29 cellular contexts compared by ENCODE assay signal in genomic region chr9:89648247-89649000, GRCh38. TPM values are rescaled to one million over a fixed set of nuclear protein-coding genes. Genes with fewer than 3 reads are reported as not detected.
A peak's percentile ranks its signal among the peaks of the same experiment; 100 is the strongest.
DNase-seq lines count a peak whose midpoint lies in the region; ATAC-seq and TF ChIP-seq lines count a peak whose summit lies in the region.
"Had no signal": no experiment of that assay in that cellular context is flagged by ENCODE, and none has a peak within 500 bp of the region (broad histone marks: within the 10 kb centered on the region; RNA-seq: fewer than 3 reads in every experiment).

No MANE protein-coding gene starts in this region.

- H3K27ac ChIP-seq in body of pancreas, result no peak overlapping the region
- peak overlapping the region; percentile 50 for H3K27ac ChIP-seq in vagina
- H3K27ac ChIP-seq: gastroesophageal sphincter, neural progenitor cell, PC-9, tibial artery had no signal

- no peak for TF ChIP-seq CTCF in body of pancreas (IDR thresholded peaks at IDR 0.05)
- TF ChIP-seq CTCF in mucosa of descending colon (IDR thresholded peaks at IDR 0.05), result no peak
- no peak for TF ChIP-seq CTCF in vagina (IDR thresholded peaks at IDR 0.05)

- no peaks in the 10 kb centered on the region for H3K27me3 ChIP-seq in body of pancreas
- no peaks in the 10 kb centered on the region for H3K27me3 ChIP-seq in vagina
- H3K27me3 ChIP-seq: gastroesophageal sphincter, neural progenitor cell, tibial artery had no signal

- peaks cover 6% of the 10 kb centered on the region for H3K27me3 Mint-ChIP-seq in activated naive CD8-positive, alpha-beta T cell treated with anti-CD3 and anti-CD28 coated beads, Interleukin-2, amount 50 U/mL, for 24 hours
- H3K27me3 Mint-ChIP-seq in activated naive CD8-positive, alpha-beta T cell treated with anti-CD3 and anti-CD28 coated beads for 36 hours, result no peaks in the 10 kb centered on the region
- H3K27me3 Mint-ChIP-seq: CD4-positive, alpha-beta T cell had no signal

- peaks cover 11% of the 10 kb centered on the region for H3K4me1 Mint-ChIP-seq in activated naive CD8-positive, alpha-beta T cell treated with anti-CD3 and anti-CD28 coated beads, Interleukin-2, amount 50 U/mL, for 24 hours
- peaks cover 2% of the 10 kb centered on the region for H3K4me1 Mint-ChIP-seq in activated naive CD8-positive, alpha-beta T cell treated with anti-CD3 and anti-CD28 coated beads for 36 hours
- H3K4me1 Mint-ChIP-seq: activated naive CD4-positive, alpha-beta T cell treated with anti-CD3 and anti-CD28 coated beads, Interleukin-2, amount 10 ng/mL, durations not matched to agents 7 days and 5 days had no signal

- 56 to 62% methylated on average over 10 to 11 of the region's 11 CpGs for WGBS in body of pancreas, 2 donors

- no peak overlapping the region for H3K27ac Mint-ChIP-seq in activated naive CD8-positive, alpha-beta T cell treated with anti-CD3 and anti-CD28 coated beads, Interleukin-2, amount 50 U/mL, for 24 hours
- no peak overlapping the region for H3K27ac Mint-ChIP-seq in activated naive CD8-positive, alpha-beta T cell treated with anti-CD3 and anti-CD28 coated beads for 36 hours
- H3K27ac Mint-ChIP-seq: activated CD4-positive, alpha-beta memory T cell treated with anti-CD3 and anti-CD28 coated beads, Interleukin-2, amount 10 ng/mL, durations not matched to agents 7 days and 5 days; activated naive CD4-positive, alpha-beta T cell treated with anti-CD3 and anti-CD28 coated beads, Interleukin-2, amount 10 ng/mL, durations not matched to agents 7 days and 5 days; activated T-helper 1 cell treated with anti-CD3 and anti-CD28 coated beads, Interleukin-12 subunit alpha, Interleukin-12 subunit beta, Interleukin-2, Interleukin-4 antibody, amounts not matched to agents 30 ng/mL and 10 ng/mL and 1 ng/mL, durations not matched to agents 14 hours and 24 hours and 36 hours; CD4-positive, alpha-beta T cell; neural progenitor cell; T-helper 1 cell treated with Interleukin-12 subunit alpha and Interleukin-12 subunit beta and Interleukin-4 antibody, amounts not matched to agents 30 μg/mL and 1 μg/mL, for 36 hours had no signal

- ATAC-seq in activated naive CD8-positive, alpha-beta T cell treated with anti-CD3 and anti-CD28 coated beads, Interleukin-2, amount 50 U/mL, for 24 hours, result peak; percentile 53
- ATAC-seq in body of pancreas (peak; percentile 40), mucosa of descending colon (peak; percentile 10)
- ATAC-seq: activated CD4-positive, CD25-positive, alpha-beta regulatory T cell treated with anti-CD3 and anti-CD28 coated beads, Interleukin-2, amount 50 U/mL, for 24 hours; gastroesophageal sphincter; left cardiac atrium; SK-N-SH treated with all-trans-retinoic acid at 6 μM for 48 hours had no signal

- H3K4me3 Mint-ChIP-seq in activated naive CD8-positive, alpha-beta T cell treated with anti-CD3 and anti-CD28 coated beads, Interleukin-2, amount 50 U/mL, for 24 hours, result no peak overlapping the region
- no peak overlapping the region for H3K4me3 Mint-ChIP-seq in activated naive CD8-positive, alpha-beta T cell treated with anti-CD3 and anti-CD28 coated beads for 36 hours
- H3K4me3 Mint-ChIP-seq: activated CD4-positive, alpha-beta memory T cell treated with anti-CD3 and anti-CD28 coated beads, Interleukin-2, amount 10 ng/mL, durations not matched to agents 7 days and 5 days; activated naive CD4-positive, alpha-beta T cell treated with anti-CD3 and anti-CD28 coated beads, Interleukin-2, amount 10 ng/mL, durations not matched to agents 7 days and 5 days; activated T-helper 1 cell treated with anti-CD3 and anti-CD28 coated beads, Interleukin-12 subunit alpha, Interleukin-12 subunit beta, Interleukin-2, Interleukin-4 antibody, amounts not matched to agents 30 ng/mL and 10 ng/mL and 1 ng/mL, durations not matched to agents 14 hours and 24 hours and 36 hours; CD4-positive, alpha-beta T cell; neural progenitor cell; T-helper 1 cell treated with Interleukin-12 subunit alpha and Interleukin-12 subunit beta and Interleukin-4 antibody, amounts not matched to agents 30 μg/mL and 1 μg/mL, for 36 hours had no signal

- no peak overlapping the region for H3K4me3 ChIP-seq in body of pancreas
- H3K4me3 ChIP-seq in mucosa of descending colon, result no peak overlapping the region
- H3K4me3 ChIP-seq in vagina, result no peak overlapping the region
- H3K4me3 ChIP-seq: gastroesophageal sphincter, neural progenitor cell, PC-9, tibial artery had no signal

- H3K9me3 ChIP-seq in body of pancreas (no peaks in the 10 kb centered on the region), mucosa of descending colon (no peaks in the 10 kb centered on the region), vagina (no peaks in the 10 kb centered on the region)
- H3K9me3 ChIP-seq: gastroesophageal sphincter, tibial artery had no signal

- TF ChIP-seq POLR2A in body of pancreas (IDR thresholded peaks at IDR 0.05) (no peak), vagina (IDR thresholded peaks at IDR 0.05) (no peak)

- H3K36me3 Mint-ChIP-seq in activated naive CD8-positive, alpha-beta T cell treated with anti-CD3 and anti-CD28 coated beads, Interleukin-2, amount 50 U/mL, for 24 hours (ENCODE audit: low read depth), result no peaks in the 10 kb centered on the region
- no peaks in the 10 kb centered on the region for H3K36me3 Mint-ChIP-seq in activated naive CD8-positive, alpha-beta T cell treated with anti-CD3 and anti-CD28 coated beads for 36 hours
- H3K36me3 Mint-ChIP-seq: activated naive CD4-positive, alpha-beta T cell treated with anti-CD3 and anti-CD28 coated beads, Interleukin-2, amount 10 ng/mL, durations not matched to agents 7 days and 5 days; neural progenitor cell had no signal

- H3K9me3 Mint-ChIP-seq in activated naive CD8-positive, alpha-beta T cell treated with anti-CD3 and anti-CD28 coated beads, Interleukin-2, amount 50 U/mL, for 24 hours, result no peaks in the 10 kb centered on the region
- peaks cover 3% of the 10 kb centered on the region for H3K9me3 Mint-ChIP-seq in activated naive CD8-positive, alpha-beta T cell treated with anti-CD3 and anti-CD28 coated beads for 36 hours
- H3K9me3 Mint-ChIP-seq: activated CD4-positive, alpha-beta memory T cell treated with anti-CD3 and anti-CD28 coated beads, Interleukin-2, amount 10 ng/mL, durations not matched to agents 7 days and 5 days; activated naive CD4-positive, alpha-beta T cell treated with anti-CD3 and anti-CD28 coated beads, Interleukin-2, amount 10 ng/mL, durations not matched to agents 7 days and 5 days; activated T-helper 1 cell treated with anti-CD3 and anti-CD28 coated beads, Interleukin-12 subunit alpha, Interleukin-12 subunit beta, Interleukin-2, Interleukin-4 antibody, amounts not matched to agents 30 ng/mL and 10 ng/mL and 1 ng/mL, durations not matched to agents 14 hours and 24 hours and 36 hours; CD4-positive, alpha-beta T cell; neural progenitor cell had no signal

- no peak for DNase-seq in activated naive CD8-positive, alpha-beta T cell treated with anti-CD3 and anti-CD28 coated beads, Interleukin-2, amount 50 U/mL, for 24 hours
- DNase-seq in activated naive CD8-positive, alpha-beta T cell treated with anti-CD3 and anti-CD28 coated beads for 36 hours, result no peak
- DNase-seq in body of pancreas (no peak), mucosa of descending colon (no peak), vagina (ENCODE audit: extremely low spot score in 2 of 2) (no peak), AML-193 (lab: John Stamatoyannopoulos, UW) (no peak), DMS153 treated with DMSO at 0.1 percent for 48 hours (lab: John Stamatoyannopoulos, UW; ENCODE audit: unreplicated experiment) (no peak)
- DNase-seq in activated T-cell treated with anti-CD3 and anti-CD28 coated beads, Interleukin-2, amount 50 U/mL, for 1 hour, result no peak
- DNase-seq: activated CD4-positive, alpha-beta memory T cell treated with anti-CD3 and anti-CD28 coated beads, Interleukin-2, amount 10 ng/mL, durations not matched to agents 7 days and 5 days; activated CD8-positive, alpha-beta memory T cell treated with anti-CD3 and anti-CD28 coated beads, Interleukin-2, amount 50 U/mL, for 4 hours; activated naive CD4-positive, alpha-beta T cell treated with anti-CD3 and anti-CD28 coated beads, Interleukin-2, amount 10 ng/mL, durations not matched to agents 7 days and 5 days; CD4-positive, alpha-beta T cell; effector CD4-positive, alpha-beta T cell; KG1; left cardiac atrium; mesendoderm; NCI-H1417 treated with DMSO at 0.1 percent for 48 hours; NCI-H2081 treated with DMSO at 0.1 percent for 48 hours; NCI-H226; NCI-H526 treated with DMSO at 0.1 percent for 48 hours; PC-9; stimulated activated CD8-positive, alpha-beta memory T cell treated with anti-CD3 and anti-CD28 coated beads, Interleukin-4, amount 100 ng/mL, for 48 hours; tibial artery had no signal

- H3K4me1 ChIP-seq in body of pancreas (peaks cover 5% of the 10 kb centered on the region), mucosa of descending colon (ENCODE audit: low read depth) (no peaks in the 10 kb centered on the region), vagina (peaks cover 15% of the 10 kb centered on the region)
- H3K4me1 ChIP-seq: gastroesophageal sphincter, neural progenitor cell, tibial artery had no signal

- H3K36me3 ChIP-seq in body of pancreas (replicated peaks in 1 of 2; ENCODE audit: insufficient read depth in 1 of 2, low read depth in 2 of 2) (no peaks in the 10 kb centered on the region), mucosa of descending colon (ENCODE audit: low read depth) (no peaks in the 10 kb centered on the region), vagina (no peaks in the 10 kb centered on the region)
- H3K36me3 ChIP-seq: gastroesophageal sphincter, neural progenitor cell, tibial artery had no signal

- intact Hi-C loops in body of pancreas (cut with DNase I), result no loop called here
- intact Hi-C loops in mucosa of descending colon (cut with DNase I, micrococcal nuclease), result no loop called here
- intact Hi-C loops in vagina (cut with DNase I), result no loop called here

RNA-seq across cellular contexts. Expression of gene GADD45G, which starts 43.6 kb away (rescaled TPM):
- 1 to 10 TPM; 1.4 to 1.8 TPM for total RNA-seq in activated naive CD8-positive, alpha-beta T cell treated with anti-CD3 and anti-CD28 coated beads for 36 hours
- total RNA-seq in body of pancreas (10 to 100 TPM; 30.3 to 54.2 TPM), mucosa of descending colon (10 to 100 TPM in 1 of 3 donors, 1 to 10 TPM in 2; 5.4 to 18.4 (median 6.6) TPM), vagina (16.2 TPM)
